In genomic region chr2:179578171-179578916, GRCh38 we compare ENCODE assay signal across 32 cellular contexts.
A peak's percentile ranks its signal among the peaks of the same experiment; 100 is the strongest.
DNase-seq lines count a peak whose midpoint lies in the region; ATAC-seq, FAIRE-seq and TF ChIP-seq lines count a peak whose summit lies in the region.
"Had no signal": no experiment of that assay in that cellular context is flagged by ENCODE, and none has a peak within 500 bp of the region (broad histone marks: within the 10 kb centered on the region; RNA-seq: fewer than 3 reads in every experiment).

No MANE protein-coding gene starts in this region.

- H2BK120ac ChIP-seq in mesenchymal stem cell (ENCODE audit: low read depth, low read length), result no peak overlapping the region

- H3K14ac ChIP-seq in mesenchymal stem cell (ENCODE audit: low read length in 2 of 2), result no peak overlapping the region

- H2BK12ac ChIP-seq in mesenchymal stem cell (ENCODE audit: low read length in 2 of 2), result no peak overlapping the region

- no peak for TF ChIP-seq POLR2A in stomach (IDR thresholded peaks at IDR 0.05)

- H2BK5ac ChIP-seq in mesenchymal stem cell (ENCODE audit: low read depth, low read length, poor library complexity, severe bottlenecking), result no peak overlapping the region

- WGBS in hepatocyte (ENCODE audit: low lambda C conversion rate, missing lambda C conversion rate), result 52% methylated on average over 2 of the region's 2 CpGs
- WGBS in mesenchymal stem cell, result no CpG with 5 or more reads among the region's 2 CpGs
- 25 to 63% (median 34%) methylated on average over 2 of the region's 2 CpGs for WGBS in stomach, 5 donors

- H3K4me2 ChIP-seq in hepatocyte (no peak overlapping the region), mesenchymal stem cell (ENCODE audit: low read length, poor library complexity, severe bottlenecking) (no peak overlapping the region), Karpas-422 (ENCODE audit: low read depth, low read length, poor library complexity, severe bottlenecking) (no peak overlapping the region)
- H3K4me2 ChIP-seq: BLaER1 treated with 17β-estradiol and CSF1 and Interleukin-3, amounts not matched to agents 10 nM and 100 nM had no signal

- DNase-seq in D721Med (ENCODE audit: insufficient read length, low spot score) (no peak), hepatocyte (ENCODE audit: low spot score) (no peak), mesenchymal stem cell (no peak), stomach (no peak), Karpas-422 (no peak)
- DNase-seq: AML-193; CD4-positive, alpha-beta memory T cell; COR-L47; DMS 273 treated with DMSO at 0.1 percent for 48 hours; DMS79; EL; GDM1; GOT3; MV-4-11; NCI-H1105; NCI-H146; NCI-H1930; NCI-H2107; NCI-H446; NCI-H524 treated with DMSO at 0.1 percent for 48 hours; NCI-H82; NK-92 treated with Interleukin-12 subunit alpha and Interleukin-12 subunit beta, amount 100 ng/mL, for 24 hours; PC-3; RPMI8226; SHP77 had no signal

- H3K23ac ChIP-seq in mesenchymal stem cell (ENCODE audit: low read length in 2 of 2), result no peak overlapping the region

- peak overlapping the region; percentile 26 for H2AK5ac ChIP-seq in mesenchymal stem cell (ENCODE audit: low read length, severe bottlenecking)

- no peaks in the 10 kb centered on the region for H3K9me3 ChIP-seq in hepatocyte (ENCODE audit: low read depth)
- H3K9me3 ChIP-seq in mesenchymal stem cell (ENCODE audit: control insufficient read depth, low read length), result no peaks in the 10 kb centered on the region
- H3K9me3 ChIP-seq in stomach, result no peaks in the 10 kb centered on the region
- no peaks in the 10 kb centered on the region; the same call in 1 of the 2 replicates for H3K9me3 ChIP-seq in Karpas-422 (ENCODE audit: low read length)
- H3K9me3 ChIP-seq: BLaER1 treated with 17β-estradiol and CSF1 and Interleukin-3, amounts not matched to agents 10 nM and 100 nM had no signal

- no peak overlapping the region for H4K8ac ChIP-seq in mesenchymal stem cell (ENCODE audit: low read length)

- intact Hi-C loops in stomach (cut with DNase I; ENCODE audit: low total_unique reads), result no loop called here

- peak; percentile 68 for FAIRE-seq in D721Med (lab: Jason Lieb, UNC)
- FAIRE-seq: A549, GM12878, K562 had no signal

- H4K91ac ChIP-seq in mesenchymal stem cell (ENCODE audit: low read length), result no peak overlapping the region

- H2AFZ ChIP-seq in hepatocyte (no peak overlapping the region), mesenchymal stem cell (ENCODE audit: low read depth, low read length) (no peak overlapping the region), Karpas-422 (ENCODE audit: low read length) (no peak overlapping the region)

- ATAC-seq in HG03175 (IDR thresholded peaks at IDR 0.05; ENCODE audit: unreplicated experiment) (no peak), HG03439 (IDR thresholded peaks at IDR 0.05; ENCODE audit: unreplicated experiment) (no peak)
- ATAC-seq: A549, GM12878, HCT116, K562, PC-3 had no signal

- H3K9me2 ChIP-seq in hepatocyte (replicated peaks; ENCODE audit: insufficient read depth), result no peaks in the 10 kb centered on the region
- no peaks in the 10 kb centered on the region for H3K9me2 ChIP-seq in Karpas-422 (replicated peaks; ENCODE audit: insufficient read depth, low read length)

- H3K79me2 ChIP-seq in hepatocyte, result no peaks in the 10 kb centered on the region
- H3K79me2 ChIP-seq in Karpas-422 (ENCODE audit: low read length), result no peaks in the 10 kb centered on the region

- H4K20me1 ChIP-seq in hepatocyte (ENCODE audit: insufficient read depth, poor library complexity, severe bottlenecking) (no peaks in the 10 kb centered on the region), Karpas-422 (ENCODE audit: insufficient read depth, low read depth, low read length) (no peaks in the 10 kb centered on the region)
- H4K20me1 ChIP-seq: BLaER1 treated with 17β-estradiol and CSF1 and Interleukin-3, amounts not matched to agents 10 nM and 100 nM had no signal

- no peak for TF ChIP-seq EP300 in stomach (IDR thresholded peaks at IDR 0.05)

- no peak overlapping the region for H3K4ac ChIP-seq in mesenchymal stem cell (ENCODE audit: low read depth in 1 of 2, low read length in 2 of 2)

- no peaks in the 10 kb centered on the region for H3K27me3 ChIP-seq in hepatocyte
- H3K27me3 ChIP-seq in mesenchymal stem cell (ENCODE audit: control insufficient read depth in 1 of 2, insufficient read depth in 1 of 2, low read length in 2 of 2), result no peaks in the 10 kb centered on the region
- no peaks in the 10 kb centered on the region for H3K27me3 ChIP-seq in stomach
- H3K27me3 ChIP-seq in Karpas-422 (ENCODE audit: low read length), result no peaks in the 10 kb centered on the region
- H3K27me3 ChIP-seq: BLaER1 treated with 17β-estradiol and CSF1 and Interleukin-3, amounts not matched to agents 10 nM and 100 nM had no signal

- no peak overlapping the region for H2BK15ac ChIP-seq in mesenchymal stem cell (ENCODE audit: low read depth, poor library complexity, severe bottlenecking)

- peaks cover 37% of the 10 kb centered on the region for H3K4me1 ChIP-seq in hepatocyte (ENCODE audit: insufficient read depth)
- H3K4me1 ChIP-seq in mesenchymal stem cell (ENCODE audit: control insufficient read depth, insufficient read depth, low read depth, low read length), result no peaks in the 10 kb centered on the region
- H3K4me1 ChIP-seq in stomach, result peaks cover 0 to 49% (median 18%) of the 10 kb centered on the region in 4 donors
- H3K4me1 ChIP-seq in Karpas-422 (ENCODE audit: low read length), result no peaks in the 10 kb centered on the region
- H3K4me1 ChIP-seq: BLaER1 treated with 17β-estradiol and CSF1 and Interleukin-3, amounts not matched to agents 10 nM and 100 nM had no signal

- no peak overlapping the region for H3K4me3 ChIP-seq in hepatocyte
- no peak overlapping the region for H3K4me3 ChIP-seq in mesenchymal stem cell (ENCODE audit: insufficient read depth in 1 of 2, low read depth in 1 of 2, low read length in 2 of 2)
- H3K4me3 ChIP-seq in stomach, result no peak overlapping the region
- H3K4me3 ChIP-seq in Karpas-422 (ENCODE audit: low read length), result no peak overlapping the region
- H3K4me3 ChIP-seq: A549; BLaER1 treated with 17β-estradiol and CSF1 and Interleukin-3, amounts not matched to agents 10 nM and 100 nM; GM12878; K562 had no signal

- H3K9ac ChIP-seq in mesenchymal stem cell (ENCODE audit: low read length) (no peak overlapping the region), Karpas-422 (ENCODE audit: low read length) (no peak overlapping the region)
- H3K9ac ChIP-seq: BLaER1 treated with 17β-estradiol and CSF1 and Interleukin-3, amounts not matched to agents 10 nM and 100 nM had no signal

- H3K36me3 ChIP-seq in hepatocyte (replicated peaks; ENCODE audit: insufficient read depth, low read depth) (no peaks in the 10 kb centered on the region), mesenchymal stem cell (ENCODE audit: control insufficient read depth in 1 of 2, insufficient read depth in 2 of 2, low read depth in 1 of 2, low read length in 2 of 2) (no peaks in the 10 kb centered on the region), stomach (no peaks in the 10 kb centered on the region), Karpas-422 (ENCODE audit: insufficient read depth, low read length) (no peaks in the 10 kb centered on the region)
- H3K36me3 ChIP-seq: BLaER1 treated with 17β-estradiol and CSF1 and Interleukin-3, amounts not matched to agents 10 nM and 100 nM had no signal

- H3K18ac ChIP-seq in mesenchymal stem cell (ENCODE audit: low read depth in 1 of 2, low read length in 2 of 2), result no peak overlapping the region

- TF ChIP-seq CTCF in D721Med (IDR thresholded peaks at IDR 0.05; ENCODE audit: insufficient read depth, missing control alignments) (no peak), hepatocyte (IDR thresholded peaks at IDR 0.05; ENCODE audit: poor library complexity) (no peak), stomach (IDR thresholded peaks at IDR 0.05) (no peak)

- no peaks in the 10 kb centered on the region for H3K79me1 ChIP-seq in mesenchymal stem cell (replicated peaks; ENCODE audit: low read length, poor library complexity, severe bottlenecking)

- peak overlapping the region; percentile 14 for H3K27ac ChIP-seq in hepatocyte
- no peak overlapping the region for H3K27ac ChIP-seq in mesenchymal stem cell (ENCODE audit: low read length, poor library complexity, severe bottlenecking)
- H3K27ac ChIP-seq in stomach, result peak overlapping the region in 3 of 5 donors; percentile 3 to 45 (median 17)
- no peak overlapping the region for H3K27ac ChIP-seq in Karpas-422 (ENCODE audit: low read length)
- H3K27ac ChIP-seq: A549; BLaER1 treated with 17β-estradiol and CSF1 and Interleukin-3, amounts not matched to agents 10 nM and 100 nM had no signal

Comparison
In these comparisons a context has a peak if more than half of its experiments do, and no peak if none do; other contexts are left out.
1. H3K27ac ChIP-seq: peak in hepatocyte (single experiment) and stomach (3 of 5); none in mesenchymal stem cell (single experiment) and Karpas-422 (single experiment).